17 cellular contexts compared by ENCODE assay signal in genomic region chr2:96198937-96199336, GRCh38. TPM values are rescaled to one million over a fixed set of nuclear protein-coding genes. Genes with fewer than 3 reads are reported as not detected.
DNase-seq lines count a peak whose midpoint lies in the region; ATAC-seq and FAIRE-seq lines count a peak whose summit lies in the region.
"Had no signal": no experiment of that assay in that cellular context is flagged by ENCODE, and none has a peak within 500 bp of the region (broad histone marks: within the 10 kb centered on the region; RNA-seq: fewer than 3 reads in every experiment).

No MANE protein-coding gene starts in this region.

- H3K4me1 Mint-ChIP-seq in activated CD4-positive, alpha-beta T cell treated with anti-CD3 and anti-CD28 coated beads for 36 hours = peaks cover 59% of the 10 kb centered on the region
- peaks cover 52% of the 10 kb centered on the region for H3K4me1 Mint-ChIP-seq in activated CD4-positive, alpha-beta T cell treated with anti-CD3 and anti-CD28 coated beads, Interleukin-2, amount 10 ng/mL, durations not matched to agents 24 days and 14 days
- H3K4me1 Mint-ChIP-seq in stimulated activated naive CD8-positive, alpha-beta T cell treated with anti-CD3 and anti-CD28 coated beads, Interleukin-15, Interleukin-2, amounts not matched to agents 100 ng/mL and 50 ng/mL, for 24 hours (ENCODE audit: low read depth) = peaks cover 66% of the 10 kb centered on the region
- H3K4me1 Mint-ChIP-seq in stimulated activated naive CD8-positive, alpha-beta T cell treated with anti-CD3 and anti-CD28 coated beads, Interleukin-15, amount 100 ng/mL, for 72 hours = peaks cover 69% of the 10 kb centered on the region
- H3K4me1 Mint-ChIP-seq in central memory CD8-positive, alpha-beta T cell = peaks cover 60% of the 10 kb centered on the region

- CTCF ChIA-PET in activated CD4-positive, alpha-beta T cell treated with anti-CD3 and anti-CD28 coated beads for 36 hours (lab: Charles Lee) = interaction anchor here (0.6 to 1.6 kb wide), 6 partner anchors 11 to 89 kb away, joined by 3 to 6 read pairs (median 4); no protein-coding TSS in a partner anchor

- intact Hi-C loops in activated CD4-positive, alpha-beta T cell treated with anti-CD3 and anti-CD28 coated beads for 36 hours (cut with DNase I, micrococcal nuclease) = no loop called here
- intact Hi-C loops in activated CD4-positive, alpha-beta T cell treated with anti-CD3 and anti-CD28 coated beads, Interleukin-2, amount 10 ng/mL, durations not matched to agents 24 days and 14 days (cut with micrococcal nuclease) = no loop called here

- ATAC-seq in activated CD4-positive, alpha-beta T cell treated with anti-CD3 and anti-CD28 coated beads for 36 hours = no peak
- no peak for ATAC-seq in stimulated activated naive CD8-positive, alpha-beta T cell treated with anti-CD3 and anti-CD28 coated beads, Interleukin-15, amount 100 ng/mL, for 72 hours
- no peak for ATAC-seq in central memory CD8-positive, alpha-beta T cell (replicated peaks; ENCODE audit: extremely low read depth, poor library complexity, severe bottlenecking)
- no peak for ATAC-seq in GM18907 (IDR thresholded peaks at IDR 0.05; ENCODE audit: unreplicated experiment)

- H3K27me3 Mint-ChIP-seq in activated CD4-positive, alpha-beta T cell treated with anti-CD3 and anti-CD28 coated beads for 36 hours = no peaks in the 10 kb centered on the region
- H3K27me3 Mint-ChIP-seq in activated CD4-positive, alpha-beta T cell treated with anti-CD3 and anti-CD28 coated beads, Interleukin-2, amount 10 ng/mL, durations not matched to agents 24 days and 14 days = no peaks in the 10 kb centered on the region
- H3K27me3 Mint-ChIP-seq in stimulated activated naive CD8-positive, alpha-beta T cell treated with anti-CD3 and anti-CD28 coated beads, Interleukin-15, Interleukin-2, amounts not matched to agents 100 ng/mL and 50 ng/mL, for 24 hours = no peaks in the 10 kb centered on the region
- no peaks in the 10 kb centered on the region for H3K27me3 Mint-ChIP-seq in stimulated activated naive CD8-positive, alpha-beta T cell treated with anti-CD3 and anti-CD28 coated beads, Interleukin-15, amount 100 ng/mL, for 72 hours
- H3K27me3 Mint-ChIP-seq in central memory CD8-positive, alpha-beta T cell = no peaks in the 10 kb centered on the region

- no peaks in the 10 kb centered on the region for H3K9me3 Mint-ChIP-seq in activated CD4-positive, alpha-beta T cell treated with anti-CD3 and anti-CD28 coated beads for 36 hours (ENCODE audit: low read depth)
- H3K9me3 Mint-ChIP-seq in activated CD4-positive, alpha-beta T cell treated with anti-CD3 and anti-CD28 coated beads, Interleukin-2, amount 10 ng/mL, durations not matched to agents 24 days and 14 days = no peaks in the 10 kb centered on the region
- no peaks in the 10 kb centered on the region for H3K9me3 Mint-ChIP-seq in stimulated activated naive CD8-positive, alpha-beta T cell treated with anti-CD3 and anti-CD28 coated beads, Interleukin-15, Interleukin-2, amounts not matched to agents 100 ng/mL and 50 ng/mL, for 24 hours
- H3K9me3 Mint-ChIP-seq in stimulated activated naive CD8-positive, alpha-beta T cell treated with anti-CD3 and anti-CD28 coated beads, Interleukin-15, amount 100 ng/mL, for 72 hours = no peaks in the 10 kb centered on the region
- H3K9me3 Mint-ChIP-seq in central memory CD8-positive, alpha-beta T cell = no peaks in the 10 kb centered on the region

- H3K27ac Mint-ChIP-seq in activated CD4-positive, alpha-beta T cell treated with anti-CD3 and anti-CD28 coated beads for 36 hours = peak overlapping the region; percentile 14
- H3K27ac Mint-ChIP-seq in activated CD4-positive, alpha-beta T cell treated with anti-CD3 and anti-CD28 coated beads, Interleukin-2, amount 10 ng/mL, durations not matched to agents 24 days and 14 days = no peak overlapping the region
- H3K27ac Mint-ChIP-seq in stimulated activated naive CD8-positive, alpha-beta T cell treated with anti-CD3 and anti-CD28 coated beads, Interleukin-15, Interleukin-2, amounts not matched to agents 100 ng/mL and 50 ng/mL, for 24 hours = peak overlapping the region; percentile 38
- no peak overlapping the region for H3K27ac Mint-ChIP-seq in stimulated activated naive CD8-positive, alpha-beta T cell treated with anti-CD3 and anti-CD28 coated beads, Interleukin-15, amount 100 ng/mL, for 72 hours
- peak overlapping the region; percentile 36 for H3K27ac Mint-ChIP-seq in central memory CD8-positive, alpha-beta T cell (ENCODE audit: low read depth)

- no peak for FAIRE-seq in frontal cortex (lab: Jason Lieb, UNC)
- FAIRE-seq: RCC 7860 had no signal

- H3K36me3 Mint-ChIP-seq in activated CD4-positive, alpha-beta T cell treated with anti-CD3 and anti-CD28 coated beads for 36 hours (ENCODE audit: low read depth) = peaks cover 32% of the 10 kb centered on the region
- H3K36me3 Mint-ChIP-seq in activated CD4-positive, alpha-beta T cell treated with anti-CD3 and anti-CD28 coated beads, Interleukin-2, amount 10 ng/mL, durations not matched to agents 24 days and 14 days (ENCODE audit: low read depth) = peaks cover 35% of the 10 kb centered on the region
- peaks cover 48% of the 10 kb centered on the region for H3K36me3 Mint-ChIP-seq in stimulated activated naive CD8-positive, alpha-beta T cell treated with anti-CD3 and anti-CD28 coated beads, Interleukin-15, Interleukin-2, amounts not matched to agents 100 ng/mL and 50 ng/mL, for 24 hours (ENCODE audit: low read depth)
- H3K36me3 Mint-ChIP-seq in central memory CD8-positive, alpha-beta T cell (ENCODE audit: insufficient read depth) = peaks cover 15% of the 10 kb centered on the region

- H3K4me3 Mint-ChIP-seq in activated CD4-positive, alpha-beta T cell treated with anti-CD3 and anti-CD28 coated beads for 36 hours = no peak overlapping the region
- H3K4me3 Mint-ChIP-seq in activated CD4-positive, alpha-beta T cell treated with anti-CD3 and anti-CD28 coated beads, Interleukin-2, amount 10 ng/mL, durations not matched to agents 24 days and 14 days = no peak overlapping the region
- no peak overlapping the region for H3K4me3 Mint-ChIP-seq in stimulated activated naive CD8-positive, alpha-beta T cell treated with anti-CD3 and anti-CD28 coated beads, Interleukin-15, Interleukin-2, amounts not matched to agents 100 ng/mL and 50 ng/mL, for 24 hours
- H3K4me3 Mint-ChIP-seq in stimulated activated naive CD8-positive, alpha-beta T cell treated with anti-CD3 and anti-CD28 coated beads, Interleukin-15, amount 100 ng/mL, for 72 hours = no peak overlapping the region
- no peak overlapping the region for H3K4me3 Mint-ChIP-seq in central memory CD8-positive, alpha-beta T cell

- DNase-seq in activated CD4-positive, alpha-beta T cell treated with anti-CD3 and anti-CD28 coated beads for 36 hours = no peak
- DNase-seq in activated CD4-positive, alpha-beta T cell treated with anti-CD3 and anti-CD28 coated beads, Interleukin-2, amount 10 ng/mL, durations not matched to agents 24 days and 14 days = no peak
- no peak for DNase-seq in stimulated activated naive CD8-positive, alpha-beta T cell treated with anti-CD3 and anti-CD28 coated beads, Interleukin-15, amount 100 ng/mL, for 72 hours
- no peak for DNase-seq in central memory CD8-positive, alpha-beta T cell (ENCODE audit: low spot score in 2 of 2)
- no peak for DNase-seq in DMS 273 treated with DMSO at 0.1 percent for 48 hours (lab: John Stamatoyannopoulos, UW)
- no peak for DNase-seq in frontal cortex (ENCODE audit: low spot score in 2 of 2)
- DNase-seq: DMS153, KG1, NCI-H1092, NCI-H146, NCI-H2081, NCI-H510A, NCI-H774, Right ventricle myocardium superior had no signal

- POLR2A ChIA-PET in activated CD4-positive, alpha-beta T cell treated with anti-CD3 and anti-CD28 coated beads for 36 hours (lab: Charles Lee) = no interaction called here

RNA-seq across cellular contexts. Expression of gene STARD7, which starts 9.7 kb away (rescaled TPM):
- 100 to 1,000 TPM; 151 to 173 TPM for total RNA-seq in activated CD4-positive, alpha-beta T cell treated with anti-CD3 and anti-CD28 coated beads for 36 hours
- total RNA-seq in activated CD4-positive, alpha-beta T cell treated with anti-CD3 and anti-CD28 coated beads, Interleukin-2, amount 10 ng/mL, durations not matched to agents 24 days and 14 days = 212 and 217 TPM in 2 replicates
- 174 TPM for total RNA-seq in frontal cortex

RNA-seq across cellular contexts. Expression of gene DUSP2, which starts 53.7 kb away (rescaled TPM):
- total RNA-seq in activated CD4-positive, alpha-beta T cell treated with anti-CD3 and anti-CD28 coated beads for 36 hours = 100 to 1,000 TPM; 248 to 407 TPM
- total RNA-seq in activated CD4-positive, alpha-beta T cell treated with anti-CD3 and anti-CD28 coated beads, Interleukin-2, amount 10 ng/mL, durations not matched to agents 24 days and 14 days = 436 and 445 TPM in 2 replicates
- total RNA-seq in frontal cortex = 4.5 TPM

Comparison
In these comparisons a context has a peak if more than half of its experiments do, and no peak if none do; other contexts are left out.
1. H3K27ac Mint-ChIP-seq: peak in activated CD4-positive, alpha-beta T cell treated with anti-CD3 and anti-CD28 coated beads for 36 hours (single experiment), stimulated activated naive CD8-positive, alpha-beta T cell treated with anti-CD3 and anti-CD28 coated beads, Interleukin-15, Interleukin-2, amounts not matched to agents 100 ng/mL and 50 ng/mL, for 24 hours (single experiment) and central memory CD8-positive, alpha-beta T cell (single experiment); none in activated CD4-positive, alpha-beta T cell treated with anti-CD3 and anti-CD28 coated beads, Interleukin-2, amount 10 ng/mL, durations not matched to agents 24 days and 14 days (single experiment) and stimulated activated naive CD8-positive, alpha-beta T cell treated with anti-CD3 and anti-CD28 coated beads, Interleukin-15, amount 100 ng/mL, for 72 hours (0 of 2).
2. RNA of gene DUSP2, which starts 53.7 kb away (total RNA-seq): 436 to 445 TPM in activated CD4-positive, alpha-beta T cell treated with anti-CD3 and anti-CD28 coated beads, Interleukin-2, amount 10 ng/mL, durations not matched to agents 24 days and 14 days and 248 to 407 TPM in activated CD4-positive, alpha-beta T cell treated with anti-CD3 and anti-CD28 coated beads for 36 hours; 4.5 TPM in frontal cortex (single experiment); every median in the first group is over 10 times any median in the second.